ENCODE assay signal across 1 cellular context in genomic region chr18:49757513-49758262, GRCh38.
TF ChIP-seq lines count a peak whose summit lies in the region.

No MANE protein-coding gene starts in this region.

TF ChIP-seq in H1, 55 proteins besides CTCF, POLR2A, EP300 and RAD21 (continued from another document):
- TF ChIP-seq CBX8 (IDR thresholded peaks at IDR 0.05; ENCODE audit: borderline replicate concordance, low read depth, low read length) (no peak), JUN (IDR thresholded peaks at IDR 0.05; ENCODE audit: low read depth, low read length) (no peak), CHD1 (IDR thresholded peaks at IDR 0.05; ENCODE audit: low read depth, low read length) (no peak), BCL11A (IDR thresholded peaks at IDR 0.05; ENCODE audit: low read depth in 2 of 2, low read length in 2 of 2) (no peak), ATF3 (IDR thresholded peaks at IDR 0.05; ENCODE audit: insufficient read depth, low read depth, low read length) (no peak)
